ENCODE assay signal across 20 cellular contexts in genomic region chr2:68860111-68860510, GRCh38. TPM values are rescaled to one million over a fixed set of nuclear protein-coding genes. Genes with fewer than 3 reads are reported as not detected.
"Had no signal": no experiment of that assay in that cellular context is flagged by ENCODE, and none has a peak within 500 bp of the region (broad histone marks: within the 10 kb centered on the region; RNA-seq: fewer than 3 reads in every experiment).

No MANE protein-coding gene starts in this region.

- H3K4me3 Mint-ChIP-seq: mesothelial cell of epicardium, nephron, type B pancreatic cell had no signal

- H3K4me3 ChIP-seq: gastrocnemius medialis, psoas muscle, sigmoid colon, skin epidermis, suprapubic skin, thyroid gland had no signal

- H3K4me1 ChIP-seq: gastrocnemius medialis, psoas muscle, suprapubic skin, thyroid gland had no signal

- H3K9me3 Mint-ChIP-seq: mesothelial cell of epicardium, nephron had no signal

- H3K27ac Mint-ChIP-seq: mesothelial cell of epicardium, nephron, type B pancreatic cell had no signal

- H3K4me1 Mint-ChIP-seq: nephron had no signal

- DNase-seq: cortex of kidney; effector memory CD4-positive, alpha-beta T cell; gastrocnemius medialis; glutamatergic neuron; islet precursor cell; mammary epithelial cell; psoas muscle; sigmoid colon; stimulated activated naive CD4-positive, alpha-beta T cell; thyroid gland had no signal

- H3K36me3 Mint-ChIP-seq: mesothelial cell of epicardium, type B pancreatic cell had no signal

- H3K27me3 ChIP-seq: gastrocnemius medialis, sigmoid colon, suprapubic skin, thyroid gland had no signal

- H3K27ac ChIP-seq: gastrocnemius medialis, psoas muscle, sigmoid colon, skin epidermis, suprapubic skin, thyroid gland had no signal

- H3K36me3 ChIP-seq: gastrocnemius medialis, sigmoid colon, suprapubic skin, thyroid gland had no signal

- H3K9me3 ChIP-seq: gastrocnemius medialis, psoas muscle, sigmoid colon, suprapubic skin, thyroid gland had no signal

- ATAC-seq: esophagus mucosa, gastrocnemius medialis, left lobe of liver, psoas muscle had no signal

RNA-seq across cellular contexts. Expression of gene BMP10, which starts 11.1 kb away (rescaled TPM):
- total RNA-seq: esophagus mucosa, fibroblast of villous mesenchyme, gastrocnemius medialis, mucosa of gallbladder, osteoblast, sigmoid colon, suprapubic skin, thyroid gland had no signal
- polyA plus RNA-seq: mammary epithelial cell, psoas muscle, sigmoid colon had no signal
